ENCODE assay signal across 20 cellular contexts in genomic region chr7:83796760-83797159, GRCh38.
DNase-seq lines count a peak whose midpoint lies in the region; ATAC-seq and TF ChIP-seq lines count a peak whose summit lies in the region.
"Had no signal": no experiment of that assay in that cellular context is flagged by ENCODE, and none has a peak within 500 bp of the region (broad histone marks: within the 10 kb centered on the region; RNA-seq: fewer than 3 reads in every experiment).

No MANE protein-coding gene starts in this region.

- DNase-seq in GM06990 (ENCODE audit: extremely low read depth, insufficient read length) (peak; percentile 22), NCI-H2227 (lab: John Stamatoyannopoulos, UW; ENCODE audit: unreplicated experiment) (no peak), NCI-H524 treated with DMSO at 0.1 percent for 48 hours (lab: John Stamatoyannopoulos, UW) (no peak), NCI-H2081 (lab: John Stamatoyannopoulos, UW) (no peak), SW480 (ENCODE audit: low spot score) (no peak)
- DNase-seq: 8988T, GF-D8, KBM-7, NCI-H1048, NCI-H146, NCI-H2107, NCI-H748 treated with DMSO at 0.1 percent for 48 hours had no signal

- no peak for TF ChIP-seq CTCF in GM06990 (IDR thresholded peaks at IDR 0.05; ENCODE audit: insufficient read depth, low read length, poor library complexity, severe bottlenecking)

- peak; percentile 46 for ATAC-seq in GM18867 (IDR thresholded peaks at IDR 0.05; ENCODE audit: unreplicated experiment)
- ATAC-seq in HG02610 (IDR thresholded peaks at IDR 0.05; ENCODE audit: unreplicated experiment): peak; percentile 70
- ATAC-seq in HG03432 (IDR thresholded peaks at IDR 0.05; ENCODE audit: unreplicated experiment): peak; percentile 62
- ATAC-seq: HCT116, Panc1, Right ventricle myocardium inferior had no signal

- H3K36me3 ChIP-seq in GM06990 (ENCODE audit: control insufficient read depth, insufficient read depth, low read length): no peaks in the 10 kb centered on the region
- H3K36me3 ChIP-seq: BLaER1 treated with 17β-estradiol and CSF1 and Interleukin-3, amounts not matched to agents 10 nM and 100 nM had no signal

- H3K4me3 ChIP-seq in GM06990 (replicated peaks; ENCODE audit: low read depth, low read length): no peak overlapping the region
- H3K4me3 ChIP-seq: BLaER1 treated with 17β-estradiol and CSF1 and Interleukin-3, amounts not matched to agents 10 nM and 100 nM; SK-N-MC had no signal

- H3K27me3 ChIP-seq in GM06990 (replicated peaks; ENCODE audit: control insufficient read depth, insufficient read depth, low read length): no peaks in the 10 kb centered on the region
- H3K27me3 ChIP-seq: BLaER1 treated with 17β-estradiol and CSF1 and Interleukin-3, amounts not matched to agents 10 nM and 100 nM had no signal
